8 cellular contexts compared by ENCODE assay signal in genomic region chr7:134327896-134328295, GRCh38. TPM values are rescaled to one million over a fixed set of nuclear protein-coding genes. Genes with fewer than 3 reads are reported as not detected.
DNase-seq lines count a peak whose midpoint lies in the region; ATAC-seq and TF ChIP-seq lines count a peak whose summit lies in the region.

No MANE protein-coding gene starts in this region.

- H3K4me3 Mint-ChIP-seq in T-cell: no peak overlapping the region
- H3K4me3 Mint-ChIP-seq in stimulated activated naive B cell treated with anti-CD40 and anti-IgM and Interleukin-4, amounts not matched to agents 10 μg/mL and 1 μg/mL and 100 μg/mL, for 72 hours: no peak overlapping the region

- POLR2A ChIA-PET in T-cell (lab: Charles Lee): no interaction called here

- in situ Hi-C loops in astrocyte of the spinal cord (cut with HindIII; ENCODE audit: low sequenced_read_pairs): no loop called here

- H3K4me1 Mint-ChIP-seq in T-cell: peaks cover 0 to 7% (median 4%) of the 10 kb centered on the region in 3 donors
- peaks cover 0 to 4% of the 10 kb centered on the region in 2 donors for H3K4me1 Mint-ChIP-seq in stimulated activated naive B cell treated with anti-CD40 and anti-IgM and Interleukin-4, amounts not matched to agents 10 μg/mL and 1 μg/mL and 100 μg/mL, for 72 hours

- no peaks in the 10 kb centered on the region for H3K27me3 ChIP-seq in lower lobe of right lung (ENCODE audit: low read depth)

- H3K4me3 ChIP-seq in astrocyte of the spinal cord (ENCODE audit: low read depth, low read length): no peak overlapping the region
- no peak overlapping the region for H3K4me3 ChIP-seq in lower lobe of right lung

- TF ChIP-seq CTCF in LNCAP (IDR thresholded peaks at IDR 0.05) (peak; percentile 51; the same call in 1 of the 2 replicates), astrocyte of the spinal cord (IDR thresholded peaks at IDR 0.05; ENCODE audit: low read depth, low read length) (peak; percentile 63), lower lobe of right lung (IDR thresholded peaks at IDR 0.05) (peak; percentile 35)

- H3K4me1 ChIP-seq in lower lobe of right lung: no peaks in the 10 kb centered on the region

- H3K27me3 Mint-ChIP-seq in T-cell: peaks cover 13 to 29% of the 10 kb centered on the region in 2 donors
- H3K27me3 Mint-ChIP-seq in stimulated activated naive B cell treated with anti-CD40 and anti-IgM and Interleukin-4, amounts not matched to agents 10 μg/mL and 1 μg/mL and 100 μg/mL, for 72 hours: peaks cover 13 to 22% of the 10 kb centered on the region in 2 donors

- H3K36me3 Mint-ChIP-seq in T-cell: no peaks in the 10 kb centered on the region
- H3K36me3 Mint-ChIP-seq in stimulated activated naive B cell treated with anti-CD40 and anti-IgM and Interleukin-4, amounts not matched to agents 10 μg/mL and 1 μg/mL and 100 μg/mL, for 72 hours: no peaks in the 10 kb centered on the region

- H3K9me3 Mint-ChIP-seq in T-cell: no peaks in the 10 kb centered on the region
- peaks cover 0 to 3% of the 10 kb centered on the region in 2 donors for H3K9me3 Mint-ChIP-seq in stimulated activated naive B cell treated with anti-CD40 and anti-IgM and Interleukin-4, amounts not matched to agents 10 μg/mL and 1 μg/mL and 100 μg/mL, for 72 hours

- H3K9me3 ChIP-seq in lower lobe of right lung: no peaks in the 10 kb centered on the region

- no peak overlapping the region for H3K27ac Mint-ChIP-seq in T-cell
- no peak overlapping the region for H3K27ac Mint-ChIP-seq in stimulated activated naive B cell treated with anti-CD40 and anti-IgM and Interleukin-4, amounts not matched to agents 10 μg/mL and 1 μg/mL and 100 μg/mL, for 72 hours

- ATAC-seq in GM21529 (IDR thresholded peaks at IDR 0.05; ENCODE audit: unreplicated experiment) (peak; percentile 92), T-cell (replicated peaks in 1 of 4) (peak; percentile 70 to 87 (median 83)), lower lobe of right lung (peak; percentile 64 to 68), HG03108 (IDR thresholded peaks at IDR 0.05; ENCODE audit: unreplicated experiment) (no peak)
- ATAC-seq in stimulated activated naive B cell treated with anti-CD40 and anti-IgM and Interleukin-4, amounts not matched to agents 10 μg/mL and 1 μg/mL and 100 μg/mL, for 72 hours (replicated peaks): peak; percentile 91 to 95

- H3K27ac ChIP-seq in lower lobe of right lung: no peak overlapping the region

- H3K36me3 ChIP-seq in lower lobe of right lung: no peaks in the 10 kb centered on the region

- intact Hi-C loops in lower lobe of right lung (cut with DNase I): no loop called here

- DNase-seq in DMS53 treated with DMSO at 0.1 percent for 48 hours (lab: John Stamatoyannopoulos, UW; ENCODE audit: unreplicated experiment): peak; percentile 23
- DNase-seq in T-cell: peak; percentile 2 to 65 (median 43)
- DNase-seq in astrocyte of the spinal cord (ENCODE audit: low read depth, low spot score): peak; percentile 47
- DNase-seq in lower lobe of right lung: no peak
- DNase-seq in stimulated activated naive B cell treated with anti-CD40 and anti-IgM and Interleukin-4, amounts not matched to agents 10 μg/mL and 1 μg/mL and 100 μg/mL, for 72 hours: peak; percentile 29

- CTCF ChIA-PET in T-cell (lab: Charles Lee): no interaction called here

RNA-seq across cellular contexts. Expression of gene SLC35B4, which starts 11.2 kb away (rescaled TPM):
- total RNA-seq in T-cell (10 to 100 TPM; 12.6 to 14.0 (median 13.5) TPM), lower lobe of right lung (12.2 TPM)
